ENCODE assay signal across 13 cellular contexts in genomic region chr14:54864526-54864925, GRCh38.
"Had no signal": no experiment of that assay in that cellular context is flagged by ENCODE, and none has a peak within 500 bp of the region (broad histone marks: within the 10 kb centered on the region; RNA-seq: fewer than 3 reads in every experiment).

No MANE protein-coding gene starts in this region.

- H3K9me3 ChIP-seq: esophagus muscularis mucosa, psoas muscle, right lobe of liver had no signal

- H3K4me3 ChIP-seq: dorsolateral prefrontal cortex, esophagus muscularis mucosa, lung, psoas muscle, right lobe of liver had no signal

- H3K36me3 ChIP-seq: esophagus muscularis mucosa had no signal

- DNase-seq: activated CD4-positive, alpha-beta T cell treated with anti-CD3 and anti-CD28 coated beads, Interleukin-2, amount 50 U/mL, for 1 hour; activated naive CD4-positive, alpha-beta T cell treated with Interleukin-2 at 50 U/mL for 16 hours; aorta; dorsolateral prefrontal cortex; foreskin keratinocyte; glutamatergic neuron; immature natural killer cell; psoas muscle; right lobe of liver had no signal

- H3K27me3 ChIP-seq: dorsolateral prefrontal cortex, esophagus muscularis mucosa, foreskin keratinocyte, right lobe of liver had no signal

- H3K27ac ChIP-seq: esophagus muscularis mucosa, foreskin keratinocyte, psoas muscle, right lobe of liver had no signal

- ATAC-seq: activated CD4-positive, CD25-positive, alpha-beta regulatory T cell treated with anti-CD3 and anti-CD28 coated beads, Interleukin-2, amount 50 U/mL, for 24 hours; activated T-helper 17 cell treated with anti-CD3 and anti-CD28 coated beads, Interleukin-2, amount 50 U/mL, for 72 hours; foreskin keratinocyte; psoas muscle had no signal

- H3K4me1 ChIP-seq: foreskin keratinocyte, psoas muscle had no signal
